16 cellular contexts compared by ENCODE assay signal in genomic region chr15:99635794-99636193, GRCh38.
DNase-seq lines count a peak whose midpoint lies in the region; ATAC-seq and TF ChIP-seq lines count a peak whose summit lies in the region.
"Had no signal": no experiment of that assay in that cellular context is flagged by ENCODE, and none has a peak within 500 bp of the region (broad histone marks: within the 10 kb centered on the region; RNA-seq: fewer than 3 reads in every experiment).

No MANE protein-coding gene starts in this region.

- H3F3A ChIP-seq in PC-9 (ENCODE audit: insufficient read depth, low read depth) = peaks cover 17% of the 10 kb centered on the region

- H3K36me3 Mint-ChIP-seq in Caco-2 (ENCODE audit: insufficient read depth, unreplicated experiment) = no peaks in the 10 kb centered on the region

- H3K27ac Mint-ChIP-seq in Caco-2 (ENCODE audit: unreplicated experiment) = no peak overlapping the region
- H3K27ac Mint-ChIP-seq: activated naive CD4-positive, alpha-beta T cell treated with anti-CD3 and anti-CD28 coated beads, Interleukin-2, amount 50 U/mL, for 24 hours had no signal

- H3K4me1 ChIP-seq in PC-9 (replicated peaks; ENCODE audit: insufficient read depth) = peaks cover 22% of the 10 kb centered on the region
- H3K4me1 ChIP-seq in Caco-2 = no peaks in the 10 kb centered on the region

- H3K36me3 ChIP-seq in PC-9 (ENCODE audit: low read depth) (peaks cover 28% of the 10 kb centered on the region), WERI-Rb-1 (peaks cover 24% of the 10 kb centered on the region), Caco-2 (ENCODE audit: control insufficient read depth, insufficient read depth, low read length) (no peaks in the 10 kb centered on the region)

- DNase-seq in PC-9 = peak; percentile 25 to 92
- no peak for DNase-seq in WERI-Rb-1
- DNase-seq in Caco-2 = no peak
- no peak for DNase-seq in SHP77 treated with DMSO at 0.1 percent for 48 hours (lab: John Stamatoyannopoulos, UW)
- DNase-seq in activated gamma-delta T cell (lab: John Stamatoyannopoulos, UW) = no peak
- DNase-seq: activated CD4-positive, alpha-beta T cell treated with anti-CD3 and anti-CD28 coated beads for 4 hours; islet precursor cell; naive thymus-derived CD8-positive, alpha-beta T cell; NCI-H526; SK-N-SH had no signal

- no peaks in the 10 kb centered on the region for H3K27me3 Mint-ChIP-seq in Caco-2 (ENCODE audit: insufficient read depth, unreplicated experiment)
- H3K27me3 Mint-ChIP-seq: activated naive CD4-positive, alpha-beta T cell treated with anti-CD3 and anti-CD28 coated beads, Interleukin-2, amount 50 U/mL, for 24 hours; naive thymus-derived CD8-positive, alpha-beta T cell had no signal

- POLR2A ChIA-PET in PC-9 (lab: Charles Lee; ENCODE audit: unreplicated experiment) (interaction anchor here (0.6 kb wide), 1 partner anchor 97 kb away, joined by 4 read pairs; no protein-coding TSS in a partner anchor), Caco-2 (lab: Charles Lee) (no interaction called here)

- H3K4me1 Mint-ChIP-seq in Caco-2 (ENCODE audit: low read depth, unreplicated experiment) = no peaks in the 10 kb centered on the region

- H3K9me2 ChIP-seq in PC-9 (ENCODE audit: insufficient read depth) = no peaks in the 10 kb centered on the region
- H3K9me2 ChIP-seq: SK-N-SH had no signal

- no peaks in the 10 kb centered on the region for H4K20me1 ChIP-seq in PC-9 (ENCODE audit: insufficient read depth)

- CTCF ChIA-PET in PC-9 (lab: Charles Lee) = interaction anchor here (0.6 kb wide), 1 partner anchor 535 kb away, joined by 3 read pairs; no protein-coding TSS in a partner anchor
- CTCF ChIA-PET in Caco-2 (lab: Charles Lee) = no interaction called here

- H3K79me2 ChIP-seq in PC-9 (ENCODE audit: low read depth) = peaks cover 9% of the 10 kb centered on the region; the same call in 1 of the 2 replicates

- H3K4me2 ChIP-seq in PC-9 = peak overlapping the region; percentile 24
- H3K4me2 ChIP-seq: BLaER1 treated with 17β-estradiol and CSF1 and Interleukin-3, amounts not matched to agents 10 nM and 100 nM; SK-N-SH had no signal

- no peaks in the 10 kb centered on the region for H3K9me3 Mint-ChIP-seq in Caco-2 (ENCODE audit: unreplicated experiment)

- H3K9me3 ChIP-seq in PC-9 (ENCODE audit: insufficient read depth, low read depth) (peaks cover 27% of the 10 kb centered on the region), WERI-Rb-1 (ENCODE audit: severe bottlenecking) (no peaks in the 10 kb centered on the region), Caco-2 (no peaks in the 10 kb centered on the region)
- H3K9me3 ChIP-seq: SK-N-SH had no signal

- BruUV-seq in PC-9 (replicated peaks; lab: Mats Ljungman, UMichigan) = no TSS peak
- BruUV-seq in Caco-2 (replicated peaks; lab: Mats Ljungman, UMichigan) = no TSS peak

- ATAC-seq in GM18502 (IDR thresholded peaks at IDR 0.05; ENCODE audit: poor library complexity, unreplicated experiment) = peak; percentile 66
- ATAC-seq in GM19438 (IDR thresholded peaks at IDR 0.05; ENCODE audit: low read depth, unreplicated experiment) = peak; percentile 42
- peak; percentile 75 for ATAC-seq in HG02884 (IDR thresholded peaks at IDR 0.05; ENCODE audit: unreplicated experiment)
- ATAC-seq: naive thymus-derived CD8-positive, alpha-beta T cell had no signal

- TF ChIP-seq CTCF in PC-9 (conservative IDR thresholded peaks at IDR 0.05) = no peak
- TF ChIP-seq CTCF in WERI-Rb-1 (IDR thresholded peaks at IDR 0.05; ENCODE audit: low read depth, low read length) = no peak
- TF ChIP-seq CTCF in Caco-2 (IDR thresholded peaks at IDR 0.05; ENCODE audit: insufficient read depth in 1 of 2, low read depth in 1 of 2, low read length in 1 of 2, severe bottlenecking in 1 of 2, unreplicated experiment in 1 of 2) = no peak

- intact Hi-C loops in PC-9 (cut with micrococcal nuclease; ENCODE audit: unreplicated experiment) = loop anchor here (2.0 kb wide), 1 partner anchor 69 kb away; no protein-coding TSS in a partner anchor
- intact Hi-C loops in Caco-2 (cut with micrococcal nuclease; ENCODE audit: unreplicated experiment) = no loop called here

- H3K27ac ChIP-seq in PC-9 (peak overlapping the region; percentile 53), WERI-Rb-1 (no peak overlapping the region)
- H3K27ac ChIP-seq: BLaER1 treated with 17β-estradiol and CSF1 and Interleukin-3, amounts not matched to agents 10 nM and 100 nM; HL-60 had no signal

- H3K27me3 ChIP-seq in PC-9 (ENCODE audit: insufficient read depth, low read depth) (no peaks in the 10 kb centered on the region), WERI-Rb-1 (ENCODE audit: insufficient read depth, low read depth, severe bottlenecking) (no peaks in the 10 kb centered on the region), Caco-2 (replicated peaks; ENCODE audit: control insufficient read depth, insufficient read depth, low read length) (no peaks in the 10 kb centered on the region)
- H3K27me3 ChIP-seq: BLaER1 treated with 17β-estradiol and CSF1 and Interleukin-3, amounts not matched to agents 10 nM and 100 nM had no signal

- H2AFZ ChIP-seq in PC-9 = no peak overlapping the region

- H3K4me3 ChIP-seq in PC-9 (no peak overlapping the region), WERI-Rb-1 (ENCODE audit: low read depth, low read length) (no peak overlapping the region), Caco-2 (ENCODE audit: low read depth, low read length) (no peak overlapping the region)

- H3K4me3 Mint-ChIP-seq in Caco-2 (ENCODE audit: unreplicated experiment) = no peak overlapping the region
- H3K4me3 Mint-ChIP-seq: activated naive CD4-positive, alpha-beta T cell treated with anti-CD3 and anti-CD28 coated beads, Interleukin-2, amount 50 U/mL, for 24 hours; naive thymus-derived CD8-positive, alpha-beta T cell had no signal

Comparison
In these comparisons a context has a peak if more than half of its experiments do, and no peak if none do; other contexts are left out.
1. DNase-seq: peak in PC-9 (2 of 2); none in WERI-Rb-1 (single experiment), Caco-2 (0 of 2), SHP77 treated with DMSO at 0.1 percent for 48 hours (single experiment) and activated gamma-delta T cell (single experiment).
2. Peak in every context shown above with its lines, with median percentiles within 50 percentile points of each other: ATAC-seq.